Comparison of ENCODE assay signal across 8 cellular contexts in the genomic region with DNA sequence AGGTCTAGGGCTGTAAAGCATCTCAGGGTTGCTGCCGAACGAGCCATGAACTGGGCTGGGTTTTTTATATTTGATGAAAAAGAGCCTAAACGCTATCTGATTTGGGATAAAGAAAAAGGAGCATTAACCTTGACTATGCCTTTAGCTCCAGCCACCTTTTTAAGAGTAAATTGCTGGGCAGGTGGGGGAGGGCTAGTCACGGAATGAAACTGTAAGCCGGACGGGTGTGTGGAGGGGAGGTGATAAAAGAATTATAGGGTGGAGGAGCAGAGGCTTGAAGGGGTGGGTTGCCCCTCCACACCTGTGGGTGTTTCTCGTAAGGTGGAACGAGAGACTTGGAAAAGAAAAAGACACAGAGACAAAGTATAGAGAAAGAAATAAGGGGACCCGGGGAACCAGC. TPM values are rescaled to one million over a fixed set of nuclear protein-coding genes. Genes with fewer than 3 reads are reported as not detected.
DNase-seq lines count a peak whose midpoint lies in the region; ATAC-seq, FAIRE-seq and TF ChIP-seq lines count a peak whose summit lies in the region.
"Not testable (repeated sequence)": the region's sequence is repeated elsewhere in the genome, so short reads cannot be mapped to it uniquely, and the experiment has no call there.
"Had no signal": no experiment of that assay in that cellular context is flagged by ENCODE, and none has a peak within 500 bp of the region (broad histone marks: within the 10 kb centered on the region; RNA-seq: fewer than 3 reads in every experiment).

No MANE protein-coding gene starts in this region.

- H3K4me3 ChIP-seq in HUES48 (ENCODE audit: low read depth, low read length) (peak overlapping the region; percentile 65), H1 (ENCODE audit: extremely low read depth in 1 of 4, insufficient read depth in 2 of 4, low read depth in 3 of 4, low read length in 4 of 4) (peak overlapping the region; percentile 32 to 62 (median 46); a peak in 6 of 8 replicates), iPS DF 6.9 (ENCODE audit: low read length) (peak overlapping the region; percentile 33; the same call in 1 of the 2 replicates), lower lobe of right lung (peak overlapping the region; percentile 44)

- H3K23me2 ChIP-seq in H1 (ENCODE audit: low read depth, low read length) = not testable (repeated sequence)

- CTCF ChIA-PET in H1 (lab: Charles Lee; ENCODE audit: partially characterized antibody) = not testable (repeated sequence)

- not testable (repeated sequence) for H4K91ac ChIP-seq in H1 (replicated peaks; ENCODE audit: insufficient read length, low read length)

- not testable (repeated sequence) for H3K4ac ChIP-seq in H1 (replicated peaks; ENCODE audit: insufficient read length, low read depth, low read length)

- peak overlapping the region; percentile 5 for H3K27ac Mint-ChIP-seq in activated naive CD8-positive, alpha-beta T cell
- peak overlapping the region; percentile 35 for H3K27ac Mint-ChIP-seq in progenitor cell of endocrine pancreas

- not testable (repeated sequence) for H2AFZ ChIP-seq in H1 (ENCODE audit: low read length)

- not testable (repeated sequence) for H3K36me3 ChIP-seq in ES-I3 (ENCODE audit: insufficient read depth, low read length); HUES48 (ENCODE audit: control insufficient read depth, insufficient read depth, low read length); iPS DF 6.9 (ENCODE audit: control insufficient read depth, insufficient read depth, low read length); lower lobe of right lung
- peaks cover 0 to 15% (median 0%) of the 10 kb centered on the region in 4 experiments; a peak in 1 of 8 replicates for H3K36me3 ChIP-seq in H1 (ENCODE audit: control insufficient read depth in 2 of 4, insufficient read depth in 4 of 4, low read length in 3 of 4)

- H3K56ac ChIP-seq in H1 (replicated peaks; ENCODE audit: insufficient read length, low read depth, low read length) = not testable (repeated sequence)

- H3K18ac ChIP-seq in H1 (ENCODE audit: extremely low read depth, low read length) = not testable (repeated sequence)

- H3K79me1 ChIP-seq in H1 (ENCODE audit: low read depth, low read length) = not testable (repeated sequence)

- H3K9me3 ChIP-seq in ES-I3 (ENCODE audit: control insufficient read depth, insufficient read depth, low read length); HUES48 (ENCODE audit: control insufficient read depth, insufficient read depth, low read length); H1 (ENCODE audit: insufficient read depth in 2 of 2, low read depth in 1 of 2, low read length in 1 of 2); iPS DF 6.9 (ENCODE audit: control insufficient read depth, insufficient read depth, low read length); lower lobe of right lung: not testable (repeated sequence)

- H3K9ac ChIP-seq in ES-I3 (ENCODE audit: low read depth, low read length) (peak overlapping the region; percentile 65), HUES48 (ENCODE audit: low read depth, low read length) (peak overlapping the region; percentile 84), H1 (replicated peaks in 1 of 4; ENCODE audit: extremely low read depth in 1 of 4, low read depth in 3 of 4, low read length in 3 of 4) (peak overlapping the region in 2 of 4 experiments; percentile 30 to 48; a peak in 2 of 7 replicates)

- not testable (repeated sequence) for H3K9me3 Mint-ChIP-seq in activated naive CD8-positive, alpha-beta T cell (ENCODE audit: low read depth); progenitor cell of endocrine pancreas (ENCODE audit: low read depth)

- not testable (repeated sequence) for H2BK120ac ChIP-seq in H1 (replicated peaks; ENCODE audit: low read depth, low read length)

- not testable (repeated sequence) for H2BK5ac ChIP-seq in H1 (ENCODE audit: low read depth, low read length)

- H3K4me3 Mint-ChIP-seq in activated naive CD8-positive, alpha-beta T cell = not testable (repeated sequence)
- H3K4me3 Mint-ChIP-seq in progenitor cell of endocrine pancreas (ENCODE audit: low read depth) = peak overlapping the region; percentile 42

- intact Hi-C loops in lower lobe of right lung (cut with DNase I) = not testable (repeated sequence)

- not testable (repeated sequence) for H2BK20ac ChIP-seq in H1 (ENCODE audit: low read length)

- peaks cover 0 to 48% of the 10 kb centered on the region in 2 experiments; a peak in 2 of 4 replicates for H3K79me2 ChIP-seq in H1 (ENCODE audit: control insufficient read depth in 1 of 2, insufficient read depth in 2 of 2, low read length in 2 of 2)

- H4K8ac ChIP-seq in H1 (ENCODE audit: extremely low read depth, insufficient read depth, low read length) = not testable (repeated sequence)

- not testable (repeated sequence) for H2BK12ac ChIP-seq in H1 (ENCODE audit: low read depth, low read length)

- not testable (repeated sequence) for H4K20me1 ChIP-seq in H1 (replicated peaks in 1 of 2; ENCODE audit: control insufficient read depth in 1 of 2, insufficient read depth in 2 of 2, low read length in 2 of 2)

- FAIRE-seq in H1 (lab: Jason Lieb, UNC) = not testable (repeated sequence)

- ATAC-seq in lower lobe of right lung = peak in 1 of 2 donors; percentile 68

- not testable (repeated sequence) for TF ChIP-seq EP300 in H1 (IDR thresholded peaks at IDR 0.05; ENCODE audit: borderline replicate concordance in 1 of 2, low read depth in 2 of 2, low read length in 2 of 2)

- H2AK5ac ChIP-seq in H1 (ENCODE audit: low read depth, low read length) = not testable (repeated sequence)

- DNase-seq in H1 (ENCODE audit: low read depth in 1 of 2, low spot score in 2 of 2); iPS DF 6.9 (ENCODE audit: low read depth, low spot score); lower lobe of right lung; progenitor cell of endocrine pancreas (ENCODE audit: low spot score, unreplicated experiment): not testable (repeated sequence)

- not testable (repeated sequence) for TF ChIP-seq POLR2A in H1 (IDR thresholded peaks at IDR 0.05; ENCODE audit: control extremely low read depth in 1 of 2, low read depth in 2 of 2, low read length in 2 of 2)

- H3K27me3 ChIP-seq in HUES48 (ENCODE audit: control insufficient read depth, insufficient read depth, low read length); H1 (replicated peaks in 1 of 4; ENCODE audit: control insufficient read depth in 3 of 4, extremely low read depth in 1 of 4, insufficient read depth in 3 of 4, low read length in 3 of 4); iPS DF 6.9 (ENCODE audit: control insufficient read depth, insufficient read depth, low read length); lower lobe of right lung (ENCODE audit: low read depth): not testable (repeated sequence)

- H3K27ac ChIP-seq in HUES48 (ENCODE audit: low read depth, low read length) (peak overlapping the region; percentile 60), lower lobe of right lung (peak overlapping the region; percentile 74)
- not testable (repeated sequence) for H3K27ac ChIP-seq in H1 (ENCODE audit: low read depth, low read length); iPS DF 6.9 (ENCODE audit: low read length)

- H3K14ac ChIP-seq in H1 (ENCODE audit: insufficient read length) = not testable (repeated sequence)

- H3K4me1 ChIP-seq in ES-I3 (ENCODE audit: insufficient read depth, low read length) (peaks cover 20% of the 10 kb centered on the region), HUES48 (ENCODE audit: control insufficient read depth, insufficient read depth, low read length) (peaks cover 13% of the 10 kb centered on the region)
- not testable (repeated sequence) for H3K4me1 ChIP-seq in H1 (replicated peaks in 1 of 4; ENCODE audit: control insufficient read depth in 3 of 4, insufficient read depth in 4 of 4, low read length in 3 of 4); iPS DF 6.9 (ENCODE audit: control insufficient read depth, insufficient read depth, low read length); lower lobe of right lung

- H3K23ac ChIP-seq in H1 (ENCODE audit: insufficient read length) = not testable (repeated sequence)

- peak overlapping the region; percentile 66 for H4K5ac ChIP-seq in H1 (ENCODE audit: insufficient read length, low read depth, low read length)

- not testable (repeated sequence) for TF ChIP-seq CTCF in H1 (IDR thresholded peaks at IDR 0.05; ENCODE audit: control extremely low read depth in 1 of 3, insufficient read depth in 1 of 3, low read depth in 1 of 3, low read length in 3 of 3); lower lobe of right lung (IDR thresholded peaks at IDR 0.05); progenitor cell of endocrine pancreas (IDR thresholded peaks at IDR 0.05; ENCODE audit: unreplicated experiment)

- POLR2A ChIA-PET in H1 (lab: Charles Lee; ENCODE audit: partially characterized antibody) = interaction anchor here (0.6 to 1.4 kb wide), 3 partner anchors 13 to 286 kb away, joined by 3 to 5 read pairs (median 4); no protein-coding TSS in a partner anchor

- H3K4me1 Mint-ChIP-seq in activated naive CD8-positive, alpha-beta T cell (ENCODE audit: low read depth) = not testable (repeated sequence)
- peaks cover 52% of the 10 kb centered on the region for H3K4me1 Mint-ChIP-seq in progenitor cell of endocrine pancreas (ENCODE audit: low read depth)

- not testable (repeated sequence) for H3K27me3 Mint-ChIP-seq in activated naive CD8-positive, alpha-beta T cell; progenitor cell of endocrine pancreas

- H2BK15ac ChIP-seq in H1 (ENCODE audit: low read length) = not testable (repeated sequence)

- H3K4me2 ChIP-seq in H1 (ENCODE audit: insufficient read depth in 1 of 2, low read depth in 2 of 2, low read length in 2 of 2) = peak overlapping the region; percentile 71 to 83

- 6% methylated on average over 6 of the region's 9 CpGs; no CpG with 5 or more reads in 1 of the 2 experiments for WGBS in H1 (ENCODE audit: extremely low coverage in 1 of 2, insufficient coverage in 1 of 2, insufficient read length in 1 of 2, insufficient replicate concordance in 2 of 2, low coverage in 1 of 2, low lambda C conversion rate in 2 of 2, missing lambda C conversion rate in 1 of 2), 2 experiments
- no CpG with 5 or more reads among the region's 9 CpGs for WGBS in iPS DF 6.9 (ENCODE audit: insufficient coverage, insufficient read length)

- H3K36me3 Mint-ChIP-seq in activated naive CD8-positive, alpha-beta T cell; progenitor cell of endocrine pancreas (ENCODE audit: insufficient read depth): not testable (repeated sequence)

- TF ChIP-seq RAD21 in H1 (IDR thresholded peaks at IDR 0.05 in 1 of 2, conservative IDR thresholded peaks at IDR 0.05 in 1 of 2; ENCODE audit: low read depth in 2 of 2, low read length in 2 of 2) = not testable (repeated sequence)

RNA-seq across cellular contexts. Expression of gene TREH, which starts 41.3 kb away (rescaled TPM):
- total RNA-seq in H1 (2021; fragmentation: NEBNext Ultra II Directional; extraction: Animal tissue kit (Norgen Biotek cat#: 25700)) = not detected in 2 replicates
- polyA plus RNA-seq in H1 (2011; rRNA removed) = 0.03 TPM in 1 of 2 replicates, not detected in the other
- not detected for polyA plus RNA-seq in H1 (2011; cell fraction: cytosol; rRNA removed)
- polyA plus RNA-seq in H1 (2011; cell fraction: nucleus; rRNA removed) = 0.20 TPM
- 0.16 to 0.46 TPM (median 0.27 TPM) in 4 replicates for polyA plus RNA-seq in H1 (2012, experiment 1 of 2)
- 0.45 TPM for polyA plus RNA-seq in H1 (2012, experiment 2 of 2)
- polyA plus RNA-seq in H1 (2013, experiment 1 of 2) = not detected
- polyA plus RNA-seq in H1 (2013, experiment 2 of 2) = not detected
- polyA minus RNA-seq in H1 (2011; rRNA and poly(A)+ RNA removed) = not detected in 2 replicates
- not detected for polyA minus RNA-seq in H1 (2011; cell fraction: cytosol; rRNA and poly(A)+ RNA removed)
- polyA minus RNA-seq in H1 (2011; cell fraction: nucleus; rRNA and poly(A)+ RNA removed) = not detected
- total RNA-seq in lower lobe of right lung = 0.30 TPM
- not detected in 2 replicates for total RNA-seq in progenitor cell of endocrine pancreas
- total RNA-seq: CD8-positive, alpha-beta memory T cell had no signal
- polyA plus RNA-seq: CD8-positive, alpha-beta memory T cell had no signal
